In the genomic region with DNA sequence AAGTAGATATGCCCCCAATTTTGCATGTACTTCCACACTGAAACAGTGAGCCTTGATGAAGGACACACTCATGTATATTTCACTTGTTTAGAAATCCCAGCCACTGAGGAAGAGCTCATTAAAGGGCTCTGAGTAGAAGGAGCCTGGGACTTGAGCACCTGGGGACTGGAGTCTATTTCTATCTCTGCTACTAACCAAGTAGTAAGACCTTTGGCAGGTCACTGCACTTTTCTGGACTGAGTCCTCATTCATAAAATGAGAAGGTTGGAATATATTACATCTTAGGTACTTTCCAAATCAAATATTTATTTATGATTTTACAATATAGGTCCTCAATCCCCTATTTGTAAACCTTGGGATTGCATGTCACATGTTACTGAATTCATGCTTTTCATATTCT, we compare ENCODE assay signal across 2 cellular contexts.
TF ChIP-seq lines count a peak whose summit lies in the region.

No MANE protein-coding gene starts in this region.

TF ChIP-seq in HCT116, 20 proteins besides CTCF, POLR2A, EP300 and RAD21 (continued from another document):
- TF ChIP-seq REST (IDR thresholded peaks at IDR 0.05; ENCODE audit: low read depth) (no peak), CEBPB (IDR thresholded peaks at IDR 0.05; ENCODE audit: low read depth) (no peak), ZNF274 (IDR thresholded peaks at IDR 0.05; ENCODE audit: low read depth, low read length) (no peak), YY1 (IDR thresholded peaks at IDR 0.05; ENCODE audit: extremely low read depth, insufficient replicate concordance, low read depth, low read length) (no peak)

TF ChIP-seq in K562, 482 proteins besides CTCF, POLR2A, EP300 and RAD21 (continued from another document):
- TF ChIP-seq, protein P1, sequence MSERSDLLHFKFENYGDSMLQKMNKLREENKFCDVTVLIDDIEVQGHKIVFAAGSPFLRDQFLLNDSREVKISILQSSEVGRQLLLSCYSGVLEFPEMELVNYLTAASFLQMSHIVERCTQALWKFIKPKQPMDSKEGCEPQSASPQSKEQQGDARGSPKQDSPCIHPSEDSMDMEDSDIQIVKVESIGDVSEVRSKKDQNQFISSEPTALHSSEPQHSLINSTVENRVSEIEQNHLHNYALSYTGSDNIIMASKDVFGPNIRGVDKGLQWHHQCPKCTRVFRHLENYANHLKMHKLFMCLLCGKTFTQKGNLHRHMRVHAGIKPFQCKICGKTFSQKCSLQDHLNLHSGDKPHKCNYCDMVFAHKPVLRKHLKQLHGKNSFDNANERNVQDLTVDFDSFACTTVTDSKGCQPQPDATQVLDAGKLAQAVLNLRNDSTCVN (CRISPR knock-in tag; IDR thresholded peaks at IDR 0.05), result no peak
- TF ChIP-seq ZNF277 (CRISPR knock-in tag; IDR thresholded peaks at IDR 0.05; ENCODE audit: borderline replicate concordance), result no peak
- no peak for TF ChIP-seq HINFP (tag; conservative IDR thresholded peaks at IDR 0.05; ENCODE audit: low read depth)
- TF ChIP-seq, protein P2, sequence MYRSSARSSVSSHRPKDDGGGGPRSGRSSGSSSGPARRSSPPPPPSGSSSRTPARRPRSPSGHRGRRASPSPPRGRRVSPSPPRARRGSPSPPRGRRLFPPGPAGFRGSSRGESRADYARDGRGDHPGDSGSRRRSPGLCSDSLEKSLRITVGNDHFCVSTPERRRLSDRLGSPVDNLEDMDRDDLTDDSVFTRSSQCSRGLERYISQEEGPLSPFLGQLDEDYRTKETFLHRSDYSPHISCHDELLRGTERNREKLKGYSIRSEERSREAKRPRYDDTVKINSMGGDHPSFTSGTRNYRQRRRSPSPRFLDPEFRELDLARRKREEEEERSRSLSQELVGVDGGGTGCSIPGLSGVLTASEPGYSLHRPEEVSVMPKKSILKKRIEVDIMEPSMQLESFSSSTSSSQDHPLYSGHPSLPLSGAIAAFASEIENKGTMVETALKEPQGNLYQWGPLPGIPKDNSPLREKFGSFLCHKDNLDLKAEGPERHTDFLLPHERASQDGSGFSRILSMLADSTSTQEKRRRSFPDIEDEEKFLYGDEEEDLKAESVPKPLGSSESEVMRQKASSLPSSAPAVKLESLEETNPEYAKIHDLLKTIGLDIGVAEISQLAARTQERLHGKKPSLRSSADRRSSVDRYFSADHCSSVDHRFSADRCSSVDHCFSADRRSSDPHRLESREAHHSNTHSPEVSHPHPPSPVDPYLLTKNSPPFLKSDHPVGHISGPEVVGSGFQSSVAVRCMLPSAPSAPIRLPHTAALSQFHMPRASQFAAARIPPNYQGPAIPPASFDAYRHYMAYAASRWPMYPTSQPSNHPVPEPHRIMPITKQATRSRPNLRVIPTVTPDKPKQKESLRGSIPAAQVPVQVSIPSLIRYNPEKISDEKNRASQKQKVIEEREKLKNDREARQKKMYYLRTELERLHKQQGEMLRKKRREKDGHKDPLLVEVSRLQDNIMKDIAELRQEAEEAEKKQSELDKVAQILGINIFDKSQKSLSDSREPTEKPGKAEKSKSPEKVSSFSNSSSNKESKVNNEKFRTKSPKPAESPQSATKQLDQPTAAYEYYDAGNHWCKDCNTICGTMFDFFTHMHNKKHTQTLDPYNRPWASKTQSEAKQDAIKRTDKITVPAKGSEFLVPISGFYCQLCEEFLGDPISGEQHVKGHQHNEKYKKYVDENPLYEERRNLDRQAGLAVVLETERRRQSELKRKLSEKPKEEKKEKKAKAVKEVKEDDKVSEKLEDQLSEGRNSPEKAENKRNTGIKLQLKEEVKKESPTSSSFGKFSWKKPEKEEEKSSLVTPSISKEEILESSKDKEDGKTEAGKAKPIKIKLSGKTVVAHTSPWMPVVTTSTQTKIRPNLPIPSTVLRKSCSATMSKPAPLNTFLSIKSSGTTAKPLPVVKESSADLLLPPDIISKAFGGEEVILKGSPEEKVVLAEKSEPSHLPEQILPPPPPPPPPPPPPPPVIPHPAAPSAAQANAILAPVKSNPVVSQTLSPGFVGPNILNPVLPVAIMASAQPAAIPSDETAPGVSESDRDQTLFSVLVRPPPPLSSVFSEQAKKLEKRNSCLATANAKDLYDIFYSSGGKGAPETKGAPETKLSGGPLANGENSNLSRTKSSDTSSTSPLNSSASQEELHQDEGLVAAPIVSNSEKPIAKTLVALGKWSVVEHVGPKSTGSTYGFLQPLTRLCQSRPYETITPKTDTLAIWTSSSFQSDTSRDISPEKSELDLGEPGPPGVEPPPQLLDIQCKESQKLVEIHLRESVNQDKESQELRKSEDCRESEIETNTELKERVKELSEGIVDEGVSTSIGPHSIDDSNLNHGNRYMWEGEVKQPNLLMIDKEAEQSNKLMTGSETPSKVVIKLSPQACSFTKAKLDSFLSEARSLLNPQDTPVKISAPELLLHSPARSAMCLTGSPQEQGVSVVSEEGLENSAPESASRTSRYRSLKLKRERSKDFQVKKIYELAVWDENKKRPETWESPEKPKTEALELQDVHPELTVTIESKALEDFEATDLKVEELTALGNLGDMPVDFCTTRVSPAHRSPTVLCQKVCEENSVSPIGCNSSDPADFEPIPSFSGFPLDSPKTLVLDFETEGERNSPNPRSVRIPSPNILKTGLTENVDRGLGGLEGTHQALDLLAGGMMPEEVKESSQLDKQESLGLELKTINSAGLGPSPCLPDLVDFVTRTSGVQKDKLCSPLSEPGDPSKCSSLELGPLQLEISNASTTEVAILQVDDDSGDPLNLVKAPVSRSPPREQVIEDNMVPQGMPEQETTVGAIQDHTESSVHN (IDR thresholded peaks at IDR 0.05; ENCODE audit: borderline replicate concordance in 1 of 2, low read depth in 1 of 2), result no peak
- TF ChIP-seq, protein P3, sequence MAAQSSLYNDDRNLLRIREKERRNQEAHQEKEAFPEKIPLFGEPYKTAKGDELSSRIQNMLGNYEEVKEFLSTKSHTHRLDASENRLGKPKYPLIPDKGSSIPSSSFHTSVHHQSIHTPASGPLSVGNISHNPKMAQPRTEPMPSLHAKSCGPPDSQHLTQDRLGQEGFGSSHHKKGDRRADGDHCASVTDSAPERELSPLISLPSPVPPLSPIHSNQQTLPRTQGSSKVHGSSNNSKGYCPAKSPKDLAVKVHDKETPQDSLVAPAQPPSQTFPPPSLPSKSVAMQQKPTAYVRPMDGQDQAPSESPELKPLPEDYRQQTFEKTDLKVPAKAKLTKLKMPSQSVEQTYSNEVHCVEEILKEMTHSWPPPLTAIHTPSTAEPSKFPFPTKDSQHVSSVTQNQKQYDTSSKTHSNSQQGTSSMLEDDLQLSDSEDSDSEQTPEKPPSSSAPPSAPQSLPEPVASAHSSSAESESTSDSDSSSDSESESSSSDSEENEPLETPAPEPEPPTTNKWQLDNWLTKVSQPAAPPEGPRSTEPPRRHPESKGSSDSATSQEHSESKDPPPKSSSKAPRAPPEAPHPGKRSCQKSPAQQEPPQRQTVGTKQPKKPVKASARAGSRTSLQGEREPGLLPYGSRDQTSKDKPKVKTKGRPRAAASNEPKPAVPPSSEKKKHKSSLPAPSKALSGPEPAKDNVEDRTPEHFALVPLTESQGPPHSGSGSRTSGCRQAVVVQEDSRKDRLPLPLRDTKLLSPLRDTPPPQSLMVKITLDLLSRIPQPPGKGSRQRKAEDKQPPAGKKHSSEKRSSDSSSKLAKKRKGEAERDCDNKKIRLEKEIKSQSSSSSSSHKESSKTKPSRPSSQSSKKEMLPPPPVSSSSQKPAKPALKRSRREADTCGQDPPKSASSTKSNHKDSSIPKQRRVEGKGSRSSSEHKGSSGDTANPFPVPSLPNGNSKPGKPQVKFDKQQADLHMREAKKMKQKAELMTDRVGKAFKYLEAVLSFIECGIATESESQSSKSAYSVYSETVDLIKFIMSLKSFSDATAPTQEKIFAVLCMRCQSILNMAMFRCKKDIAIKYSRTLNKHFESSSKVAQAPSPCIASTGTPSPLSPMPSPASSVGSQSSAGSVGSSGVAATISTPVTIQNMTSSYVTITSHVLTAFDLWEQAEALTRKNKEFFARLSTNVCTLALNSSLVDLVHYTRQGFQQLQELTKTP (IDR thresholded peaks at IDR 0.05; ENCODE audit: low read depth in 1 of 2, partially characterized antibody in 2 of 2), result no peak
- no peak for TF ChIP-seq NR1H2 (CRISPR knock-in tag; IDR thresholded peaks at IDR 0.05)
- no peak for TF ChIP-seq NFRKB (IDR thresholded peaks at IDR 0.05; ENCODE audit: low read depth)
- no peak for TF ChIP-seq ZNF324 (CRISPR knock-in tag; IDR thresholded peaks at IDR 0.05)
- TF ChIP-seq HDAC6 (IDR thresholded peaks at IDR 0.05; ENCODE audit: low read depth, low read length), result no peak
- TF ChIP-seq, protein P4, sequence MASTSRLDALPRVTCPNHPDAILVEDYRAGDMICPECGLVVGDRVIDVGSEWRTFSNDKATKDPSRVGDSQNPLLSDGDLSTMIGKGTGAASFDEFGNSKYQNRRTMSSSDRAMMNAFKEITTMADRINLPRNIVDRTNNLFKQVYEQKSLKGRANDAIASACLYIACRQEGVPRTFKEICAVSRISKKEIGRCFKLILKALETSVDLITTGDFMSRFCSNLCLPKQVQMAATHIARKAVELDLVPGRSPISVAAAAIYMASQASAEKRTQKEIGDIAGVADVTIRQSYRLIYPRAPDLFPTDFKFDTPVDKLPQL (IDR thresholded peaks at IDR 0.05; ENCODE audit: extremely low read depth, insufficient read length), result no peak
- no peak for TF ChIP-seq ATF7 (IDR thresholded peaks at IDR 0.05)
- no peak for TF ChIP-seq RFX1 (IDR thresholded peaks at IDR 0.05)
- no peak for TF ChIP-seq SREBF1 (IDR thresholded peaks at IDR 0.05; ENCODE audit: borderline replicate concordance, low read depth, low read length)
- TF ChIP-seq ZNF766 (CRISPR knock-in tag; conservative IDR thresholded peaks at IDR 0.05), result no peak
